ENCODE assay signal across 1 cellular context in genomic region chr6:6872924-6873344, GRCh38.
A peak's percentile ranks its signal among the peaks of the same experiment; 100 is the strongest.
TF ChIP-seq lines count a peak whose summit lies in the region.

No MANE protein-coding gene starts in this region.

TF ChIP-seq in GM23338, 12 proteins besides CTCF, POLR2A, EP300 and RAD21 (continued from another document):
- TF ChIP-seq ZNF462 (CRISPR knock-in tag; IDR thresholded peaks at IDR 0.05) (peak; percentile 96), CREB1 (CRISPR knock-in tag; IDR thresholded peaks at IDR 0.05; ENCODE audit: low read depth) (no peak), ZNF331 (CRISPR knock-in tag; IDR thresholded peaks at IDR 0.05; ENCODE audit: low read depth) (no peak)
